In genomic region chr7:129501760-129502707, GRCh38 we compare ENCODE assay signal across 8 cellular contexts. TPM values are rescaled to one million over a fixed set of nuclear protein-coding genes. Genes with fewer than 3 reads are reported as not detected.
DNase-seq lines count a peak whose midpoint lies in the region; ATAC-seq and TF ChIP-seq lines count a peak whose summit lies in the region.

TSS of gene SMKR1 (plus strand) at chr7:129502531. CDS start at chr7:129502825, 294 bp downstream.

- H3K4me3 ChIP-seq in AG04450 (ENCODE audit: low read depth, low read length), result peak within 1 kb of the TSS; percentile 58

- H3K9me3 Mint-ChIP-seq in dendritic cell treated with granulocyte-macrophage colony-stimulating factor and Interleukin-4, amounts not matched to agents 40 ng/mL and 50 ng/mL, for 4 days, result no peaks in the 10 kb centered on the region

- peak; percentile 92 for ATAC-seq in GM18868 (IDR thresholded peaks at IDR 0.05; ENCODE audit: unreplicated experiment)
- ATAC-seq in HG03095 (IDR thresholded peaks at IDR 0.05; ENCODE audit: unreplicated experiment), result peak; percentile 87

- POLR2A ChIA-PET in AG04450 (lab: Yijun Ruan, JAX), result no interaction called here

- peaks cover 21% of the 10 kb centered on the region for H3K4me1 Mint-ChIP-seq in dendritic cell treated with granulocyte-macrophage colony-stimulating factor and Interleukin-4, amounts not matched to agents 40 ng/mL and 50 ng/mL, for 4 days (ENCODE audit: low read depth)

- H3K27ac ChIP-seq in AG04450 (ENCODE audit: low read depth, low read length), result no peak within 1 kb of the TSS

- H3K27me3 ChIP-seq in AG04450 (ENCODE audit: control insufficient read depth, insufficient read depth, low read length), result peaks cover 23% of the 10 kb centered on the region

- H3K27me3 Mint-ChIP-seq in dendritic cell treated with granulocyte-macrophage colony-stimulating factor and Interleukin-4, amounts not matched to agents 40 ng/mL and 50 ng/mL, for 4 days, result peaks cover 52% of the 10 kb centered on the region

- CTCF ChIA-PET in AG04450 (lab: Charles Lee), result interaction anchor here (0.7 to 1.4 kb wide), 2 partner anchors 73 to 283 kb away, joined by 3 read pairs; no protein-coding TSS in a partner anchor

- no peak within 1 kb of the TSS for H3K27ac Mint-ChIP-seq in dendritic cell treated with granulocyte-macrophage colony-stimulating factor and Interleukin-4, amounts not matched to agents 40 ng/mL and 50 ng/mL, for 4 days

- peak; percentile 4 for DNase-seq in AG04450 (ENCODE audit: low read depth, low spot score)
- DNase-seq in NCI-H2227 (lab: John Stamatoyannopoulos, UW; ENCODE audit: unreplicated experiment), result peak; percentile 96
- DNase-seq in activated CD4-positive, alpha-beta T cell treated with anti-CD3 and anti-CD28 coated beads for 48 hours, result peak; percentile 90
- peak; percentile 70 to 75 for DNase-seq in lung microvascular endothelial cell (ENCODE audit: low read depth in 2 of 2)
- peak; percentile 81 to 91 (median 88) for DNase-seq in stimulated activated CD4-positive, alpha-beta T cell treated with anti-CD3 and anti-CD28 coated beads, TNF-alpha, amount 100 ng/mL, for 4 hours (ENCODE audit: low read depth in 3 of 3)

- no peak for TF ChIP-seq CTCF in AG04450 (IDR thresholded peaks at IDR 0.05; ENCODE audit: low read depth, low read length)

- H3K9me3 ChIP-seq in AG04450 (ENCODE audit: control insufficient read depth, insufficient read depth, low read length), result no peaks in the 10 kb centered on the region

- H3K36me3 Mint-ChIP-seq in dendritic cell treated with granulocyte-macrophage colony-stimulating factor and Interleukin-4, amounts not matched to agents 40 ng/mL and 50 ng/mL, for 4 days (ENCODE audit: low read depth), result no peaks in the 10 kb centered on the region

- intact Hi-C loops in dendritic cell treated with granulocyte-macrophage colony-stimulating factor and Interleukin-4, amounts not matched to agents 40 ng/mL and 50 ng/mL, for 4 days (cut with micrococcal nuclease), result loop anchor here (10.0 kb wide), 1 partner anchor 113 kb away; the partner anchor contains the start of gene NRF1

- H3K4me3 Mint-ChIP-seq in dendritic cell treated with granulocyte-macrophage colony-stimulating factor and Interleukin-4, amounts not matched to agents 40 ng/mL and 50 ng/mL, for 4 days, result peak within 1 kb of the TSS; percentile 66

RNA-seq across cellular contexts. Expression of gene SMKR1, which starts in this region (rescaled TPM):
- 0.10 and 0.24 TPM in 2 replicates for polyA plus RNA-seq in AG04450 (2011; rRNA removed)
- polyA minus RNA-seq in AG04450 (2011; rRNA and poly(A)+ RNA removed), result not detected in 2 replicates
- 0.20 and 0.22 TPM in 2 replicates for total RNA-seq in lung microvascular endothelial cell

Comparison
In these comparisons a context has a peak if more than half of its experiments do, and no peak if none do; other contexts are left out.
1. Peak in DNase-seq and H3K4me3 ChIP-seq in AG04450; RNA of the gene not detected or under 1 TPM.
2. Peak in DNase-seq in lung microvascular endothelial cell; RNA of the gene not detected or under 1 TPM.
3. DNase-seq: peak in every context shown above with its lines; median percentile 96 in NCI-H2227; 90 in activated CD4-positive, alpha-beta T cell treated with anti-CD3 and anti-CD28 coated beads for 48 hours; 88 in stimulated activated CD4-positive, alpha-beta T cell treated with anti-CD3 and anti-CD28 coated beads, TNF-alpha, amount 100 ng/mL, for 4 hours; 72 in lung microvascular endothelial cell; 4 in AG04450.